Comparison of ENCODE assay signal across 7 cellular contexts in genomic region chr11:85628771-85629341, GRCh38. TPM values are rescaled to one million over a fixed set of nuclear protein-coding genes. Genes with fewer than 3 reads are reported as not detected.
DNase-seq lines count a peak whose midpoint lies in the region; ATAC-seq and TF ChIP-seq lines count a peak whose summit lies in the region.

No MANE protein-coding gene starts in this region.

- DNase-seq in SW480 (ENCODE audit: low spot score): peak; percentile 28
- no peak for DNase-seq in endodermal cell
- DNase-seq in germinal center (ENCODE audit: low spot score): no peak
- DNase-seq in NCI-H226: no peak

- WGBS in endodermal cell (ENCODE audit: insufficient coverage in 1 of 2, insufficient read length in 1 of 2), 2 experiments: 0 to 1% methylated on average over 6 to 11 of the region's 13 CpGs

- H3K27me3 Mint-ChIP-seq in endodermal cell (ENCODE audit: insufficient read depth) (no peaks in the 10 kb centered on the region), nephron (ENCODE audit: low read depth) (no peaks in the 10 kb centered on the region)

- H3K4me1 ChIP-seq in endodermal cell (ENCODE audit: control insufficient read depth, insufficient read depth, low read length): peaks cover 7% of the 10 kb centered on the region

- peak overlapping the region; percentile 97 for H3K27ac Mint-ChIP-seq in endodermal cell
- H3K27ac Mint-ChIP-seq in nephron: peak overlapping the region; percentile 91 to 98 (median 94)

- H3K9ac ChIP-seq in endodermal cell (ENCODE audit: extremely low read depth, low read length, poor library complexity, severe bottlenecking): peak overlapping the region; percentile 89

- TF ChIP-seq CTCF in endodermal cell (conservative IDR thresholded peaks at IDR 0.05) (no peak), nephron (IDR thresholded peaks at IDR 0.05; ENCODE audit: unreplicated experiment in 3 of 3) (no peak)

- no peaks in the 10 kb centered on the region for H3K9me3 ChIP-seq in endodermal cell (ENCODE audit: control insufficient read depth, low read length)

- H3K36me3 Mint-ChIP-seq in endodermal cell (ENCODE audit: low read depth): peaks cover 22% of the 10 kb centered on the region
- H3K36me3 Mint-ChIP-seq in nephron (ENCODE audit: low read depth): peaks cover 16% of the 10 kb centered on the region

- H3K27me3 ChIP-seq in endodermal cell (ENCODE audit: control insufficient read depth, insufficient read depth, low read length, poor library complexity, severe bottlenecking): no peaks in the 10 kb centered on the region

- peaks cover 12% of the 10 kb centered on the region for H3K4me1 Mint-ChIP-seq in endodermal cell
- H3K4me1 Mint-ChIP-seq in nephron: peaks cover 40% of the 10 kb centered on the region

- no peak overlapping the region for H3K27ac ChIP-seq in endodermal cell (ENCODE audit: low read depth, low read length)

- peak overlapping the region; percentile 91 for H3K4me3 ChIP-seq in endodermal cell (ENCODE audit: low read length)

- H3K36me3 ChIP-seq in endodermal cell (ENCODE audit: control insufficient read depth, insufficient read depth, low read length): peaks cover 16% of the 10 kb centered on the region

- H3K4me3 Mint-ChIP-seq in endodermal cell: peak overlapping the region; percentile 87
- peak overlapping the region; percentile 94 to 99 (median 96) for H3K4me3 Mint-ChIP-seq in nephron

- H3K9me3 Mint-ChIP-seq in endodermal cell: no peaks in the 10 kb centered on the region
- H3K9me3 Mint-ChIP-seq in nephron: no peaks in the 10 kb centered on the region

- ATAC-seq in GM18909 (IDR thresholded peaks at IDR 0.05; ENCODE audit: poor library complexity, unreplicated experiment) (peak; percentile 13), HG02840 (IDR thresholded peaks at IDR 0.05; ENCODE audit: low FRiP score, unreplicated experiment) (peak; percentile 2)

RNA-seq across cellular contexts. Expression of gene TMEM126B, which starts 0.5 kb away (rescaled TPM):
- 10 to 100 TPM; 56.4 to 57.3 TPM for total RNA-seq in endodermal cell
- 63.5 TPM for polyA plus RNA-seq in endodermal cell (2013, experiment 1 of 2)
- 61.2 TPM for polyA plus RNA-seq in endodermal cell (2013, experiment 2 of 2)

RNA-seq across cellular contexts. Expression of gene DLG2, which starts 1.7 kb away (rescaled TPM):
- 10 to 100 TPM in 1 of 2 donors, 1 to 10 TPM in 1; 9.6 to 10.6 TPM for total RNA-seq in endodermal cell
- 2.6 TPM for polyA plus RNA-seq in endodermal cell (2013, experiment 1 of 2)
- 2.7 TPM for polyA plus RNA-seq in endodermal cell (2013, experiment 2 of 2)

RNA-seq across cellular contexts. Expression of gene TMEM126A, which starts 18.9 kb away (rescaled TPM):
- 10 to 100 TPM; 26.3 to 26.7 TPM for total RNA-seq in endodermal cell
- polyA plus RNA-seq in endodermal cell (2013, experiment 1 of 2): 35.4 TPM
- polyA plus RNA-seq in endodermal cell (2013, experiment 2 of 2): 31.8 TPM

RNA-seq across cellular contexts. Expression of gene CREBZF, which starts 36.1 kb away (rescaled TPM):
- 10 to 100 TPM; 39.3 to 47.5 TPM for total RNA-seq in endodermal cell
- 52.6 TPM for polyA plus RNA-seq in endodermal cell (2013, experiment 1 of 2)
- polyA plus RNA-seq in endodermal cell (2013, experiment 2 of 2): 45.1 TPM

RNA-seq across cellular contexts. Expression of gene CCDC89, which starts 57.1 kb away (rescaled TPM):
- total RNA-seq in endodermal cell: not detected
- polyA plus RNA-seq in endodermal cell (2013, experiment 1 of 2): not detected
- 0.21 TPM for polyA plus RNA-seq in endodermal cell (2013, experiment 2 of 2)
